ENCODE assay signal across 24 cellular contexts in the genomic region with DNA sequence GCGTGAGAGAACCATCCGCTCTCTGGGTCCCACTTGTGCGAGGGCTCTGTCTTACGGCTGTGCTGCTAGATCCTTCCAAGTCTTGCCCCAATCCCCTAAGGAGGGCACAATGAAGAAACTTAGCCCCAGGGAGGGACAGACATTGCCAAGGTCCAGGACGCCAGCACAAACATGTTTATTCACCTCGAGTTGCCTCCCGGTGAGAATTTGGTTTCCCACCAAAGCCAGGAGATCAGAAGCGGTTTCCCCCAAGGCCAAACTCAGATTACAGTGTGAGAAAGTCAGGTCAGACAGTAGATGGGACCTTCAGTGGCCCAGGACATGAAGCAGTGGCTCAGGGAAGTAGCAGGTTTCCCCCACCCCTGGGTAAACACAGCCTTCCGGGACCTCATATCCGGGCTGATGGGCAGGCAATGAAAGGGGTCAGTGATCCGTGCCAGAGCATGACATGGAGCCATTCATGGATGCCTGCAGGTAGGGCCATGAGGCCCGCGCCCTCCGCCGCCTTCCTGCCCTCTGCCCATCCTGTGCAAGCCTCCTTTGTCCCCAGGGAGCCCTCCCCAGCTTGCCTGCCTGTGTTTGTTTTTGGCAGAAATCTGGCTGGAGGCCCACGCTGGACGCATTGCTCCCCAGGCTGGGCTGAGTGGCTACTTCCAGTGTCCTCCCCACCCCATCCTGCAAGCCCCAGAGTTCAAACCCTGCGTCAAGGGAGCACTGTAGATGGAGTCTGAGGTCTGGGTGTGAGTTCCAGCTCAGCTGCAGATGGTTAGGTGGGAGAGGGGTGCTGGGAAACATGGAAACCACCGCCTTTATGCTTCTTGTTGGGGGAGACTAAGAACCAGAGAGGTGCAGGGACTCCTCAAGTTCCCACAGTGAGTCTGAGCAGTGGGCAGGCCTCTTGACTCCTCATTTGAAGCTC. TPM values are rescaled to one million over a fixed set of nuclear protein-coding genes. Genes with fewer than 3 reads are reported as not detected.
DNase-seq lines count a peak whose midpoint lies in the region; ATAC-seq and TF ChIP-seq lines count a peak whose summit lies in the region.
"Had no signal": no experiment of that assay in that cellular context is flagged by ENCODE, and none has a peak within 500 bp of the region (broad histone marks: within the 10 kb centered on the region; RNA-seq: fewer than 3 reads in every experiment).

No MANE protein-coding gene starts in this region.

- no peak overlapping the region for H3K27ac ChIP-seq in PC-3 (ENCODE audit: low read length)
- H3K27ac ChIP-seq in GM23248, result no peak overlapping the region
- no peak overlapping the region for H3K27ac ChIP-seq in ovary
- H3K27ac ChIP-seq: A549, gastroesophageal sphincter, prostate gland, upper lobe of left lung had no signal

- no peak for TF ChIP-seq EP300 in ovary (IDR thresholded peaks at IDR 0.05)

- ATAC-seq in PC-3, result peak; percentile 24
- ATAC-seq in left lobe of liver, result peak; percentile 6
- ATAC-seq in HG03439 (IDR thresholded peaks at IDR 0.05; ENCODE audit: unreplicated experiment), result no peak
- ATAC-seq: A549; gastroesophageal sphincter; naive thymus-derived CD8-positive, alpha-beta T cell had no signal

- no peak for TF ChIP-seq CTCF in PC-3 (conservative IDR thresholded peaks at IDR 0.05; ENCODE audit: low read depth, low read length)
- no peak for TF ChIP-seq CTCF in ovary (IDR thresholded peaks at IDR 0.05)

- DNase-seq in activated naive CD4-positive, alpha-beta T cell treated with anti-CD3 and anti-CD28 coated beads for 36 hours, result no peak
- DNase-seq in PC-3 (no peak), left lobe of liver (ENCODE audit: low spot score) (no peak), GM23248 (no peak), ureter (ENCODE audit: low spot score) (no peak), ovary (no peak)
- DNase-seq: DND-41; mesenchymal stem cell; NCI-H1417; NCI-H226; stimulated activated CD4-positive, alpha-beta T cell treated with anti-CD3 and anti-CD28 coated beads, Interleukin-2, amount 100 ng/mL, for 48 hours; SW 1271 had no signal

- POLR2A ChIA-PET in PC-3 (lab: Charles Lee; ENCODE audit: unreplicated experiment), result no interaction called here

- intact Hi-C loops in activated naive CD4-positive, alpha-beta T cell treated with anti-CD3 and anti-CD28 coated beads for 36 hours (cut with micrococcal nuclease), result no loop called here
- intact Hi-C loops in PC-3 (cut with micrococcal nuclease) (no loop called here), ovary (cut with DNase I) (loop anchor here in 1 of 4 donors (10.0 kb wide), 1 partner anchor 55 kb away; no protein-coding TSS in a partner anchor)

- H2AFZ ChIP-seq in PC-3 (ENCODE audit: low read length), result no peak overlapping the region
- H2AFZ ChIP-seq in GM23248, result no peak overlapping the region

- H3K36me3 Mint-ChIP-seq in activated naive CD4-positive, alpha-beta T cell treated with anti-CD3 and anti-CD28 coated beads, Interleukin-2, amount 50 U/mL, for 24 hours, result no peaks in the 10 kb centered on the region
- no peaks in the 10 kb centered on the region for H3K36me3 Mint-ChIP-seq in activated naive CD4-positive, alpha-beta T cell treated with anti-CD3 and anti-CD28 coated beads for 36 hours (ENCODE audit: low read depth)
- H3K36me3 Mint-ChIP-seq: CD14-positive monocyte; naive thymus-derived CD8-positive, alpha-beta T cell had no signal

- H3K4me3 ChIP-seq in PC-3 (ENCODE audit: low read length) (no peak overlapping the region), GM23248 (no peak overlapping the region), ovary (no peak overlapping the region)
- H3K4me3 ChIP-seq: A549, gastroesophageal sphincter, prostate gland, upper lobe of left lung had no signal

- BruUV-seq in PC-3 (replicated peaks; lab: Mats Ljungman, UMichigan), result no TSS peak

- H3K9me2 ChIP-seq in PC-3 (replicated peaks; ENCODE audit: low read length) (no peaks in the 10 kb centered on the region), GM23248 (ENCODE audit: insufficient read depth) (no peaks in the 10 kb centered on the region)

- in situ Hi-C loops in GM23248 (cut with MboI), result no loop called here

- H3K4me1 ChIP-seq in PC-3 (ENCODE audit: insufficient read depth, low read length) (no peaks in the 10 kb centered on the region), GM23248 (ENCODE audit: insufficient read depth) (no peaks in the 10 kb centered on the region), ovary (ENCODE audit: insufficient read depth) (no peaks in the 10 kb centered on the region)
- H3K4me1 ChIP-seq: gastroesophageal sphincter had no signal

- H3K79me2 ChIP-seq in PC-3 (ENCODE audit: low read length), result no peaks in the 10 kb centered on the region
- no peaks in the 10 kb centered on the region for H3K79me2 ChIP-seq in GM23248 (ENCODE audit: insufficient read depth)

- H3K9me3 ChIP-seq in PC-3 (ENCODE audit: low read length) (no peaks in the 10 kb centered on the region), GM23248 (ENCODE audit: low read depth) (no peaks in the 10 kb centered on the region), ovary (no peaks in the 10 kb centered on the region)
- H3K9me3 ChIP-seq: A549, prostate gland had no signal

- H3K9ac ChIP-seq in PC-3 (ENCODE audit: low read length) (no peak overlapping the region), GM23248 (no peak overlapping the region)

- H4K20me1 ChIP-seq in PC-3 (ENCODE audit: low read length) (no peaks in the 10 kb centered on the region), GM23248 (ENCODE audit: insufficient read depth) (no peaks in the 10 kb centered on the region)

- H3F3A ChIP-seq in PC-3 (ENCODE audit: low read length, unreplicated experiment) (no peaks in the 10 kb centered on the region), GM23248 (ENCODE audit: insufficient read depth) (no peaks in the 10 kb centered on the region)

- 40 to 44% methylated on average over 19 of the region's 19 CpGs for WGBS in GM23248 (ENCODE audit: low coverage in 1 of 2, low lambda C conversion rate in 2 of 2, missing lambda C conversion rate in 2 of 2), 2 experiments
- WGBS in ovary, 3 donors, result 51 to 58% (median 54%) methylated on average over 18 to 19 of the region's 19 CpGs

- no peak overlapping the region for H3K4me2 ChIP-seq in PC-3 (ENCODE audit: low read length)
- no peak overlapping the region for H3K4me2 ChIP-seq in GM23248 (ENCODE audit: unreplicated experiment)
- H3K4me2 ChIP-seq: A549 had no signal

- TF ChIP-seq POLR2A in ovary (IDR thresholded peaks at IDR 0.05), result no peak

- no peak overlapping the region for H3K4me3 Mint-ChIP-seq in activated naive CD4-positive, alpha-beta T cell treated with anti-CD3 and anti-CD28 coated beads, Interleukin-2, amount 50 U/mL, for 24 hours
- H3K4me3 Mint-ChIP-seq in activated naive CD4-positive, alpha-beta T cell treated with anti-CD3 and anti-CD28 coated beads for 36 hours, result no peak overlapping the region
- H3K4me3 Mint-ChIP-seq: CD14-positive monocyte; naive thymus-derived CD8-positive, alpha-beta T cell had no signal

- no peaks in the 10 kb centered on the region for H3K36me3 ChIP-seq in PC-3 (ENCODE audit: low read depth, low read length)
- H3K36me3 ChIP-seq in GM23248 (ENCODE audit: low read depth), result no peaks in the 10 kb centered on the region
- H3K36me3 ChIP-seq in ovary, result no peaks in the 10 kb centered on the region
- H3K36me3 ChIP-seq: gastroesophageal sphincter, prostate gland, upper lobe of left lung had no signal

- peaks cover 6% of the 10 kb centered on the region for H3K9me3 Mint-ChIP-seq in activated naive CD4-positive, alpha-beta T cell treated with anti-CD3 and anti-CD28 coated beads, Interleukin-2, amount 50 U/mL, for 24 hours
- H3K9me3 Mint-ChIP-seq in activated naive CD4-positive, alpha-beta T cell treated with anti-CD3 and anti-CD28 coated beads for 36 hours, result peaks cover 3% of the 10 kb centered on the region

- H3K27me3 ChIP-seq in PC-3 (ENCODE audit: low read length), result peaks cover 38% of the 10 kb centered on the region
- peaks cover 26% of the 10 kb centered on the region for H3K27me3 ChIP-seq in GM23248 (replicated peaks; ENCODE audit: insufficient read depth)
- no peaks in the 10 kb centered on the region for H3K27me3 ChIP-seq in ovary
- H3K27me3 ChIP-seq: upper lobe of left lung had no signal

- peaks cover 17% of the 10 kb centered on the region for H3K4me1 Mint-ChIP-seq in activated naive CD4-positive, alpha-beta T cell treated with anti-CD3 and anti-CD28 coated beads, Interleukin-2, amount 50 U/mL, for 24 hours
- H3K4me1 Mint-ChIP-seq in activated naive CD4-positive, alpha-beta T cell treated with anti-CD3 and anti-CD28 coated beads for 36 hours (ENCODE audit: low read depth), result peaks cover 5% of the 10 kb centered on the region
- H3K4me1 Mint-ChIP-seq: CD14-positive monocyte had no signal

- H3K27ac Mint-ChIP-seq in activated naive CD4-positive, alpha-beta T cell treated with anti-CD3 and anti-CD28 coated beads, Interleukin-2, amount 50 U/mL, for 24 hours, result peak overlapping the region; percentile 30
- no peak overlapping the region for H3K27ac Mint-ChIP-seq in activated naive CD4-positive, alpha-beta T cell treated with anti-CD3 and anti-CD28 coated beads for 36 hours
- H3K27ac Mint-ChIP-seq: CD14-positive monocyte had no signal

- CTCF ChIA-PET in activated naive CD4-positive, alpha-beta T cell treated with anti-CD3 and anti-CD28 coated beads for 36 hours (lab: Charles Lee), result interaction anchor here (1.5 kb wide), 1 partner anchor 65 kb away, joined by 4 read pairs; no protein-coding TSS in a partner anchor
- CTCF ChIA-PET in PC-3 (lab: Charles Lee), result interaction anchor here (0.6 kb wide), 1 partner anchor 107 kb away, joined by 3 read pairs; no protein-coding TSS in a partner anchor

- no peaks in the 10 kb centered on the region for H3K27me3 Mint-ChIP-seq in activated naive CD4-positive, alpha-beta T cell treated with anti-CD3 and anti-CD28 coated beads, Interleukin-2, amount 50 U/mL, for 24 hours
- no peaks in the 10 kb centered on the region for H3K27me3 Mint-ChIP-seq in activated naive CD4-positive, alpha-beta T cell treated with anti-CD3 and anti-CD28 coated beads for 36 hours (ENCODE audit: low read depth)
- H3K27me3 Mint-ChIP-seq: naive thymus-derived CD8-positive, alpha-beta T cell had no signal

RNA-seq across cellular contexts. Expression of gene BPIFB2, which starts 2.0 kb away (rescaled TPM):
- not detected for total RNA-seq in activated naive CD4-positive, alpha-beta T cell treated with anti-CD3 and anti-CD28 coated beads for 36 hours
- total RNA-seq in PC-3 (2014; rRNA removed) (not detected in 2 replicates), left lobe of liver (0.18 TPM), ureter (not detected), ovary (under 1 TPM in 1 of 7 donors, not detected in 6; 0.26 TPM)
- not detected in 2 replicates for total RNA-seq in GM23248 (2014; rRNA removed; shearing (Covaris generic))
- polyA plus RNA-seq in GM23248 (2016; fragmentation: Nextera tagmentation; extraction: Ambion mirVana) (not detected in 2 replicates), ovary (not detected)
- total RNA-seq: cardiac septum; kidney epithelial cell; naive thymus-derived CD8-positive, alpha-beta T cell; skeletal muscle tissue had no signal
- polyA plus RNA-seq: A549; CD14-positive monocyte; naive thymus-derived CD8-positive, alpha-beta T cell had no signal

RNA-seq across cellular contexts. Expression of gene SUN5, which starts 5.2 kb away (rescaled TPM):
- not detected for total RNA-seq in activated naive CD4-positive, alpha-beta T cell treated with anti-CD3 and anti-CD28 coated beads for 36 hours
- not detected in 2 replicates for total RNA-seq in PC-3 (2014; rRNA removed)
- total RNA-seq in left lobe of liver, result not detected
- not detected in 2 replicates for total RNA-seq in GM23248 (2014; rRNA removed; shearing (Covaris generic))
- not detected in 2 replicates for polyA plus RNA-seq in GM23248 (2016; fragmentation: Nextera tagmentation; extraction: Ambion mirVana)
- total RNA-seq in ureter, result not detected
- not detected for total RNA-seq in ovary
- polyA plus RNA-seq in ovary, result not detected
- total RNA-seq: cardiac septum; gastroesophageal sphincter; kidney epithelial cell; naive thymus-derived CD8-positive, alpha-beta T cell; skeletal muscle tissue; upper lobe of left lung had no signal
- polyA plus RNA-seq: A549; CD14-positive monocyte; esophagus; naive thymus-derived CD8-positive, alpha-beta T cell had no signal

RNA-seq across cellular contexts. Expression of gene BPIFB6, which starts 22.0 kb away (rescaled TPM):
- not detected for total RNA-seq in activated naive CD4-positive, alpha-beta T cell treated with anti-CD3 and anti-CD28 coated beads for 36 hours
- total RNA-seq in PC-3 (2014; rRNA removed), result not detected in 2 replicates
- not detected for total RNA-seq in left lobe of liver
- total RNA-seq in GM23248 (2014; rRNA removed; shearing (Covaris generic)), result not detected in 2 replicates
- polyA plus RNA-seq in GM23248 (2016; fragmentation: Nextera tagmentation; extraction: Ambion mirVana), result not detected in 2 replicates
- total RNA-seq in ureter, result not detected
- not detected for total RNA-seq in ovary
- polyA plus RNA-seq in ovary, result not detected
- total RNA-seq: cardiac septum; gastroesophageal sphincter; kidney epithelial cell; naive thymus-derived CD8-positive, alpha-beta T cell; prostate gland; skeletal muscle tissue; upper lobe of left lung had no signal
- polyA plus RNA-seq: A549; CD14-positive monocyte; esophagus; naive thymus-derived CD8-positive, alpha-beta T cell had no signal

RNA-seq across cellular contexts. Expression of gene BPIFB3, which starts 44.2 kb away (rescaled TPM):
- total RNA-seq in activated naive CD4-positive, alpha-beta T cell treated with anti-CD3 and anti-CD28 coated beads for 36 hours, result not detected
- total RNA-seq in PC-3 (2014; rRNA removed) (not detected in 2 replicates), left lobe of liver (not detected), ureter (not detected), ovary (under 1 TPM in 1 of 7 donors, not detected in 6; 0.15 TPM)
- not detected in 2 replicates for total RNA-seq in GM23248 (2014; rRNA removed; shearing (Covaris generic))
- polyA plus RNA-seq in GM23248 (2016; fragmentation: Nextera tagmentation; extraction: Ambion mirVana) (not detected in 2 replicates), ovary (not detected)
- total RNA-seq: cardiac septum; gastroesophageal sphincter; kidney epithelial cell; naive thymus-derived CD8-positive, alpha-beta T cell; prostate gland; skeletal muscle tissue; upper lobe of left lung had no signal
- polyA plus RNA-seq: A549; CD14-positive monocyte; esophagus; naive thymus-derived CD8-positive, alpha-beta T cell had no signal
